Comparison of ENCODE assay signal across 11 cellular contexts in the genomic region with DNA sequence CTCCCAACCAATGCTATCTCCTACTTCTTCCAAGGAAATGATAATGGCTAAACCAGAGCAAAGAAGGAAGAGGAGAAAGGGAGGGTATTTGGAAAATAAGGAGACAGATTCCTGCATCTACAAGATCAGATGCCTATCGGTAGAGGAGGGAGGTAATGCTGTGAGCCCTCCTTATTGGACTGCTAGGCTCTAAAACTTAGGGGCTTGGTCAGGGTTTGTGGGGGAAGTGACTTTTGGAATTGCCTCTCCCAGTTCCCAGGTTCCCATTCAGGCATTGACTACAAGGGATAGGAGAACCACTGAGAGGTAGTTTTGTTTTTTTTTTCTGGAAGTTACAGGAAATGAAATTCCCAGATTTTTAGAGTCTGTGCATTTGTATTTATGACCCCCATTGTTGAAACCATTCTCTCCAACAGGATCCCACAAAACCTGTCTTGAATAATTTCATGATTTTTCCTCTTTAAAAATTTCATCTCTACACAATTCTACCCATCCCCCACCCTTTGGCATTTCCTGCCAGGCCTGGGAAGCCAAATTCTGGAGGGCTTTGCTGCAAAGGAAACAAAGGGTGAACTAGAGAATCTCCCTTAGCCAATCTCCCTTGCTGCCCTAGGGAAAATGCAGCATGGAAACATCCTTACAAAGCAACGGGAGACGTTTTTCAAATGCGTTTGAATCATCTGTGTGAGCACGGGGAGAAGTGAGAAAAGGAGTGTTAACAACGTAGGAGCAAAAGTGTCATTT.
DNase-seq lines count a peak whose midpoint lies in the region; ATAC-seq and TF ChIP-seq lines count a peak whose summit lies in the region.
"Had no signal": no experiment of that assay in that cellular context is flagged by ENCODE, and none has a peak within 500 bp of the region (broad histone marks: within the 10 kb centered on the region; RNA-seq: fewer than 3 reads in every experiment).

No MANE protein-coding gene starts in this region.

- H3K36me3 ChIP-seq in ES-I3 (ENCODE audit: insufficient read depth, low read length) (no peaks in the 10 kb centered on the region), parathyroid adenoma (ENCODE audit: control insufficient read depth, insufficient read depth, low read length) (no peaks in the 10 kb centered on the region)

- DNase-seq in SK-MEL-5 (ENCODE audit: low read depth, low spot score) (peak; percentile 66), foreskin melanocyte (peak; percentile 86), NCI-H524 (lab: John Stamatoyannopoulos, UW) (no peak), T-helper 1 cell (no peak)
- no peak for DNase-seq in activated CD8-positive, alpha-beta T cell treated with anti-CD3 and anti-CD28 coated beads, Interleukin-2, amount 10 ng/mL, durations not matched to agents 7 days and 5 days
- DNase-seq: CD4-positive, CD25-positive, alpha-beta regulatory T cell; NCI-H1694 treated with DMSO at 0.1 percent for 48 hours had no signal

- H2AFZ ChIP-seq in parathyroid adenoma = no peak overlapping the region
- H2AFZ ChIP-seq: hepatocyte had no signal

- CTCF ChIA-PET in activated CD8-positive, alpha-beta T cell treated with anti-CD3 and anti-CD28 coated beads, Interleukin-2, amount 10 ng/mL, durations not matched to agents 7 days and 5 days (lab: Charles Lee) = interaction anchor here (1.0 kb wide), 1 partner anchor 48 kb away, joined by 3 read pairs; no protein-coding TSS in a partner anchor

- H3K4me3 ChIP-seq in parathyroid adenoma (ENCODE audit: low read depth, low read length) = no peak overlapping the region
- H3K4me3 ChIP-seq: hepatocyte had no signal

- peaks cover 2% of the 10 kb centered on the region for H3K79me2 ChIP-seq in parathyroid adenoma
- H3K79me2 ChIP-seq: hepatocyte had no signal

- H3K36me3 Mint-ChIP-seq in activated CD8-positive, alpha-beta T cell treated with anti-CD3 and anti-CD28 coated beads, Interleukin-2, amount 10 ng/mL, durations not matched to agents 7 days and 5 days (ENCODE audit: low read depth) = peaks cover 17% of the 10 kb centered on the region

- POLR2A ChIA-PET in activated CD8-positive, alpha-beta T cell treated with anti-CD3 and anti-CD28 coated beads, Interleukin-2, amount 10 ng/mL, durations not matched to agents 7 days and 5 days (lab: Charles Lee) = no interaction called here

- H3K4me3 Mint-ChIP-seq in activated CD8-positive, alpha-beta T cell treated with anti-CD3 and anti-CD28 coated beads, Interleukin-2, amount 10 ng/mL, durations not matched to agents 7 days and 5 days = no peak overlapping the region
- H3K4me3 Mint-ChIP-seq: CD4-positive, CD25-positive, alpha-beta regulatory T cell had no signal

- no peak for TF ChIP-seq CTCF in parathyroid adenoma (IDR thresholded peaks at IDR 0.05)

- in situ Hi-C loops in SK-MEL-5 (cut with HindIII; ENCODE audit: low pct_unique_long_range_greater_than_20kb, low sequenced_read_pairs) = no loop called here

- no peak overlapping the region for H3K4me2 ChIP-seq in parathyroid adenoma (ENCODE audit: low read length)
- H3K4me2 ChIP-seq: hepatocyte had no signal

- H3K9me3 ChIP-seq in ES-I3 (ENCODE audit: control insufficient read depth, insufficient read depth, low read length) (peaks cover under 1% of the 10 kb centered on the region; the same call in 1 of the 2 replicates), parathyroid adenoma (ENCODE audit: control insufficient read depth, low read length) (no peaks in the 10 kb centered on the region)

- peak overlapping the region; percentile 13; the same call in 1 of the 2 replicates for H3K9ac ChIP-seq in ES-I3 (ENCODE audit: low read depth, low read length)
- H3K9ac ChIP-seq in parathyroid adenoma = no peak overlapping the region

- H3K9me3 Mint-ChIP-seq in activated CD8-positive, alpha-beta T cell treated with anti-CD3 and anti-CD28 coated beads, Interleukin-2, amount 10 ng/mL, durations not matched to agents 7 days and 5 days (ENCODE audit: insufficient read depth) = no peaks in the 10 kb centered on the region
- H3K9me3 Mint-ChIP-seq: CD4-positive, CD25-positive, alpha-beta regulatory T cell had no signal

- no peak overlapping the region for H3K27ac Mint-ChIP-seq in activated CD8-positive, alpha-beta T cell treated with anti-CD3 and anti-CD28 coated beads, Interleukin-2, amount 10 ng/mL, durations not matched to agents 7 days and 5 days

- ATAC-seq in GM19324 (IDR thresholded peaks at IDR 0.05; ENCODE audit: low FRiP score, unreplicated experiment) = no peak
- ATAC-seq in activated CD8-positive, alpha-beta T cell treated with anti-CD3 and anti-CD28 coated beads, Interleukin-2, amount 10 ng/mL, durations not matched to agents 7 days and 5 days = no peak

- H3K27ac ChIP-seq in parathyroid adenoma = peak overlapping the region; percentile 1
- H3K27ac ChIP-seq: hepatocyte had no signal

- no peaks in the 10 kb centered on the region for H3K27me3 Mint-ChIP-seq in activated CD8-positive, alpha-beta T cell treated with anti-CD3 and anti-CD28 coated beads, Interleukin-2, amount 10 ng/mL, durations not matched to agents 7 days and 5 days (ENCODE audit: low read depth)

- no peaks in the 10 kb centered on the region for H3K27me3 ChIP-seq in parathyroid adenoma (ENCODE audit: control insufficient read depth, insufficient read depth, low read length)
- H3K27me3 ChIP-seq: hepatocyte had no signal

- H3K4me1 Mint-ChIP-seq in activated CD8-positive, alpha-beta T cell treated with anti-CD3 and anti-CD28 coated beads, Interleukin-2, amount 10 ng/mL, durations not matched to agents 7 days and 5 days (ENCODE audit: low read depth) = peaks cover 32% of the 10 kb centered on the region

- peaks cover 18% of the 10 kb centered on the region for H3K4me1 ChIP-seq in ES-I3 (ENCODE audit: insufficient read depth, low read length)
- no peaks in the 10 kb centered on the region for H3K4me1 ChIP-seq in parathyroid adenoma

Comparison
In these comparisons a context has a peak if more than half of its experiments do, and no peak if none do; other contexts are left out.
1. DNase-seq: peak in SK-MEL-5 (single experiment) and foreskin melanocyte (single experiment); none in NCI-H524 (0 of 2), T-helper 1 cell (0 of 5) and activated CD8-positive, alpha-beta T cell treated with anti-CD3 and anti-CD28 coated beads, Interleukin-2, amount 10 ng/mL, durations not matched to agents 7 days and 5 days (single experiment).